16 cellular contexts compared by ENCODE assay signal in the genomic region with DNA sequence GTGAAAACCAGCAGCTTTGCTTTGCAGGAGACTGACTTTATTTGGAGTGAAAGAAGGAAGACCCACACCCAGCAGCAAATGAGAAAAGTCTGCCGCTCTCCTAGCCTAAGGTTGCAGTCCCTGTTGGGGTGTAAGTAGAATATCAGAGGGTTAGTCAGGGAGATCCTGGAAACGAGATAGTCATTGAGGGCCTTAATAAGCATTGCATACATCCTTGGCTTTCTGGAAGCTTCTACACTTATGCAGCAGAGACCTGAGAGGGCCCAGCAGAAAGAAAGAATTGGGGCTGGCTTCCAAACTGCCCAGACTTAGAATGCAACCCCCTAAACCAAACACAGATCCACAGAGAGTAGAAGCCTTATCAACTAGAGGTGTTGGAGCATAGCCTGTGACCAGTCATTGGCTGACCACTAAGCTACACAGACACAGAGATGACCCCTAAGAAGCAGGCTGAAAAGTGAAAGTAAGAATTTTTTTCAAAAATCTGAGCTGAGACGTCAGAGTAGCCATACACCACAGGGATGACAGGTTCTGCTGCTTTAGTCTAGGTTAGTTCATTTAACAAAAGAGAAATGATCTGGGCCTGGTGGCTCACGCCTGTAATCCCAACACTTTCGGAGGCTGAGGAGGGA.
DNase-seq lines count a peak whose midpoint lies in the region; ATAC-seq, FAIRE-seq and TF ChIP-seq lines count a peak whose summit lies in the region.
"Had no signal": no experiment of that assay in that cellular context is flagged by ENCODE, and none has a peak within 500 bp of the region (broad histone marks: within the 10 kb centered on the region; RNA-seq: fewer than 3 reads in every experiment).

No MANE protein-coding gene starts in this region.

- H3K36me3 Mint-ChIP-seq in type B pancreatic cell, result no peaks in the 10 kb centered on the region
- H3K36me3 Mint-ChIP-seq: neural progenitor cell had no signal

- H3K27ac ChIP-seq in kidney (ENCODE audit: low read depth in 2 of 2, low read length in 2 of 2), result no peak overlapping the region
- H3K27ac ChIP-seq: epithelial cell of prostate, neural progenitor cell had no signal

- FAIRE-seq in kidney (lab: Jason Lieb, UNC), result no peak
- FAIRE-seq: TTC549 had no signal

- H3K27ac Mint-ChIP-seq in type B pancreatic cell, result no peak overlapping the region
- H3K27ac Mint-ChIP-seq: neural progenitor cell; stimulated activated naive B cell treated with anti-CD40 and anti-IgM and Interleukin-4, amounts not matched to agents 10 μg/mL and 1 μg/mL and 100 μg/mL, for 72 hours had no signal

- no peaks in the 10 kb centered on the region for H3K9me3 ChIP-seq in kidney (ENCODE audit: control insufficient read depth in 1 of 2, low read length in 2 of 2)

- H3K4me1 ChIP-seq in kidney (ENCODE audit: control insufficient read depth in 1 of 2, insufficient read depth in 1 of 2, low read depth in 1 of 2, low read length in 2 of 2), result peaks cover 2 to 7% of the 10 kb centered on the region in 2 donors

- no peaks in the 10 kb centered on the region for H3K27me3 Mint-ChIP-seq in type B pancreatic cell
- H3K27me3 Mint-ChIP-seq: stimulated activated naive B cell treated with anti-CD40 and anti-IgM and Interleukin-4, amounts not matched to agents 10 μg/mL and 1 μg/mL and 100 μg/mL, for 72 hours had no signal

- peak overlapping the region; percentile 6 to 40 for H3K4me3 ChIP-seq in kidney (ENCODE audit: low read length in 2 of 2)
- H3K4me3 ChIP-seq: neural progenitor cell had no signal

- H3K4me3 Mint-ChIP-seq in type B pancreatic cell, result peak overlapping the region; percentile 1
- H3K4me3 Mint-ChIP-seq: neural progenitor cell; stimulated activated naive B cell treated with anti-CD40 and anti-IgM and Interleukin-4, amounts not matched to agents 10 μg/mL and 1 μg/mL and 100 μg/mL, for 72 hours had no signal

- peaks cover 34% of the 10 kb centered on the region for H3K4me1 Mint-ChIP-seq in type B pancreatic cell (ENCODE audit: unreplicated experiment)
- H3K4me1 Mint-ChIP-seq: stimulated activated naive B cell treated with anti-CD40 and anti-IgM and Interleukin-4, amounts not matched to agents 10 μg/mL and 1 μg/mL and 100 μg/mL, for 72 hours had no signal

- intact Hi-C loops in kidney (cut with DNase I), result no loop called here

- no peak for ATAC-seq in HG03280 (IDR thresholded peaks at IDR 0.05; ENCODE audit: unreplicated experiment)
- ATAC-seq in HG03025 (IDR thresholded peaks at IDR 0.05; ENCODE audit: low FRiP score, unreplicated experiment), result no peak
- no peak for ATAC-seq in GM21717 (IDR thresholded peaks at IDR 0.05; ENCODE audit: unreplicated experiment)
- ATAC-seq: stimulated activated naive B cell treated with anti-CD40 and anti-IgM and Interleukin-4, amounts not matched to agents 10 μg/mL and 1 μg/mL and 100 μg/mL, for 72 hours had no signal

- H3K36me3 ChIP-seq in kidney (ENCODE audit: control insufficient read depth in 1 of 2, insufficient read depth in 2 of 2, low read length in 2 of 2), result peaks cover 0 to 3% of the 10 kb centered on the region in 2 donors
- H3K36me3 ChIP-seq: neural progenitor cell had no signal

- no peak overlapping the region for H3K9ac ChIP-seq in kidney (ENCODE audit: low read length in 2 of 2)
- H3K9ac ChIP-seq: neural progenitor cell had no signal

- TF ChIP-seq CTCF in kidney (IDR thresholded peaks at IDR 0.05; ENCODE audit: borderline replicate concordance, extremely low read depth, insufficient read depth) (no peak), type B pancreatic cell (conservative IDR thresholded peaks at IDR 0.05) (no peak)

- peaks cover 5% of the 10 kb centered on the region for H3K9me3 Mint-ChIP-seq in type B pancreatic cell
- H3K9me3 Mint-ChIP-seq: neural progenitor cell; stimulated activated naive B cell treated with anti-CD40 and anti-IgM and Interleukin-4, amounts not matched to agents 10 μg/mL and 1 μg/mL and 100 μg/mL, for 72 hours had no signal

- peak; percentile 14 for DNase-seq in NCI-H2196 (lab: John Stamatoyannopoulos, UW; ENCODE audit: unreplicated experiment)
- no peak for DNase-seq in NCI-H2196 treated with DMSO at 0.1 percent for 48 hours (lab: John Stamatoyannopoulos, UW; ENCODE audit: unreplicated experiment)
- DNase-seq in amniotic epithelial cell (ENCODE audit: low read depth), result peak; percentile 62
- DNase-seq in kidney, result no peak
- DNase-seq in type B pancreatic cell (ENCODE audit: extremely low spot score, unreplicated experiment), result no peak
- DNase-seq: activated CD8-positive, alpha-beta memory T cell treated with anti-CD3 and anti-CD28 coated beads, Interleukin-2, amount 50 U/mL, for 4 hours; GF-D8; H7; islet precursor cell; stimulated activated naive B cell treated with anti-CD40 and anti-IgM and Interleukin-4, amounts not matched to agents 10 μg/mL and 1 μg/mL and 100 μg/mL, for 72 hours had no signal

Comparison
In these comparisons a context has a peak if more than half of its experiments do, and no peak if none do; other contexts are left out.
1. DNase-seq: peak in NCI-H2196 (single experiment) and amniotic epithelial cell (single experiment); none in NCI-H2196 treated with DMSO at 0.1 percent for 48 hours (single experiment), kidney (single experiment) and type B pancreatic cell (single experiment).